33 cellular contexts compared by ENCODE assay signal in genomic region chr20:8986631-8987030, GRCh38.
"Had no signal": no experiment of that assay in that cellular context is flagged by ENCODE, and none has a peak within 500 bp of the region (broad histone marks: within the 10 kb centered on the region; RNA-seq: fewer than 3 reads in every experiment).

No MANE protein-coding gene starts in this region.

- DNase-seq: activated effector memory CD4-positive, alpha-beta T cell treated with anti-CD3 and anti-CD28 coated beads, Interleukin-2, amount 50 U/mL, for 16 hours; activated effector memory CD4-positive, alpha-beta T cell treated with Interleukin-2 at 50 U/mL for 16 hours; activated gamma-delta T cell; activated gamma-delta T cell treated with Interleukin-2 at 50 U/mL for 16 hours; activated naive CD4-positive, alpha-beta T cell; activated naive CD4-positive, alpha-beta T cell treated with anti-CD3 and anti-CD28 coated beads for 36 hours; activated naive CD4-positive, alpha-beta T cell treated with anti-CD3 and anti-CD28 coated beads, Interleukin-2, amount 10 ng/mL, durations not matched to agents 7 days and 5 days; activated naive CD4-positive, alpha-beta T cell treated with anti-CD3 and anti-CD28 coated beads, Interleukin-2, amount 50 U/mL, for 16 hours; activated naive CD4-positive, alpha-beta T cell treated with Interleukin-2 at 50 U/mL for 16 hours; activated naive CD8-positive, alpha-beta T cell treated with anti-CD3 and anti-CD28 coated beads for 36 hours; activated naive CD8-positive, alpha-beta T cell treated with anti-CD3 and anti-CD28 coated beads, Interleukin-2, amount 10 ng/mL, durations not matched to agents 7 days and 5 days; activated naive CD8-positive, alpha-beta T cell treated with anti-CD3 and anti-CD28 coated beads, Interleukin-2, amount 50 U/mL, for 24 hours; activated T-cell treated with anti-CD3 and anti-CD28 coated beads, Interleukin-2, amount 50 U/mL, for 24 hours; activated T-cell treated with anti-CD3 and anti-CD28 coated beads, Interleukin-2, amount 50 U/mL, for 4 hours; activated T-cell treated with anti-CD3 and anti-CD28 coated beads, Interleukin-2, amount 50 U/mL, for 48 hours; activated T-cell treated with anti-CD3 and anti-CD28 coated beads, Interleukin-2, amount 50 U/mL, for 72 hours; adrenal gland; amniotic stem cell; amygdala; anterior cingulate cortex; aorta; body of pancreas; brain microvascular endothelial cell; caudate nucleus; central memory CD4-positive, alpha-beta T cell; cerebellar nuclear complex had no signal

- H3K4me1 ChIP-seq: adrenal gland, ascending aorta, body of pancreas, breast epithelium had no signal

- ATAC-seq: activated naive CD4-positive, alpha-beta T cell treated with anti-CD3 and anti-CD28 coated beads, Interleukin-2, amount 50 U/mL, for 72 hours; activated naive CD8-positive, alpha-beta T cell treated with anti-CD3 and anti-CD28 coated beads, Interleukin-2, amount 50 U/mL, for 24 hours; activated T-cell treated with anti-CD3 and anti-CD28 coated beads, Interleukin-2, amount 50 U/mL, for 4 hours; activated T-cell treated with anti-CD3 and anti-CD28 coated beads, Interleukin-2, amount 50 U/mL, for 72 hours; activated T-helper 17 cell treated with anti-CD3 and anti-CD28 coated beads, Interleukin-2, amount 50 U/mL, for 72 hours; body of pancreas had no signal

- H3K36me3 ChIP-seq: adrenal gland, ascending aorta, brain microvascular endothelial cell, breast epithelium, cardiac muscle cell had no signal

- H3K27ac ChIP-seq: adrenal gland, ascending aorta, body of pancreas, brain microvascular endothelial cell, breast epithelium, cardiac muscle cell had no signal

- H3K9me3 ChIP-seq: adrenal gland, ascending aorta, body of pancreas, breast epithelium had no signal

- H3K4me3 ChIP-seq: adrenal gland, ascending aorta, body of pancreas, breast epithelium, cardiac muscle cell had no signal

- H3K27me3 ChIP-seq: adrenal gland, ascending aorta, body of pancreas, brain microvascular endothelial cell, breast epithelium, cardiac muscle cell had no signal

- FAIRE-seq: astrocyte, bronchial epithelial cell had no signal
